Comparison of ENCODE assay signal across 1 cellular context in the genomic region with DNA sequence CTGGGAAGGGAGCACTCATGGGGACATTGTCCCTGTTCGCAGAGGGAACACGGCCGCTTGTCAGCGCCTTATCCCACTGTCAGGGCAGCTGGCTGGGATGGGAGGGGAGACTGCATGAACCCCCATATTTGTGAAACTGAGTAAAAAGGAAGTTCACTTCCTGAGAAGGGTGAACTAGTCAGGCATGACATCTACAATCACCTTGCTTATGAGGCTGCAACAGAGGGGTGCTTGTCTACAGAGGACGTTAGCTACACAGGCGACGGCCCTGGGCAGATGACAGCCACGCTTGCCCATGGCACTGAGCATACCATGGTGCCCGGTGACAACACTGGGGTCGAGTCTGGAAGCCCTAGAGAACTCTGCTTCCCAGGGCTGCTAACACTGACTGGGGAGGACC.
A peak's percentile ranks its signal among the peaks of the same experiment; 100 is the strongest.
TF ChIP-seq lines count a peak whose summit lies in the region.

No MANE protein-coding gene starts in this region.

TF ChIP-seq in GM12878, 131 proteins besides CTCF, POLR2A, EP300 and RAD21 (continued from another document):
- TF ChIP-seq RCOR1 (conservative IDR thresholded peaks at IDR 0.05; ENCODE audit: low read depth, low read length) (no peak), SMAD1 (IDR thresholded peaks at IDR 0.05; ENCODE audit: low read depth, partially characterized antibody) (no peak), POLR2AphosphoS2 (IDR thresholded peaks at IDR 0.05; ENCODE audit: low read depth, low read length) (no peak), MEF2A (IDR thresholded peaks at IDR 0.05; ENCODE audit: insufficient read depth, low read depth, low read length) (no peak), ZNF622 (IDR thresholded peaks at IDR 0.05) (no peak), ETV6 (conservative IDR thresholded peaks at IDR 0.05 in 1 of 2, IDR thresholded peaks at IDR 0.05 in 1 of 2; ENCODE audit: borderline replicate concordance in 1 of 2, low read depth in 1 of 2) (peak in 1 of 2 experiments; percentile 39; a peak in 1 of 4 replicates), ASH2L (IDR thresholded peaks at IDR 0.05; ENCODE audit: borderline replicate concordance, low read depth) (no peak), DPF2 (IDR thresholded peaks at IDR 0.05) (no peak), PAX5 (IDR thresholded peaks at IDR 0.05; ENCODE audit: borderline replicate concordance, low read depth, low read length) (peak; percentile 75)
- TF ChIP-seq, protein P1, sequence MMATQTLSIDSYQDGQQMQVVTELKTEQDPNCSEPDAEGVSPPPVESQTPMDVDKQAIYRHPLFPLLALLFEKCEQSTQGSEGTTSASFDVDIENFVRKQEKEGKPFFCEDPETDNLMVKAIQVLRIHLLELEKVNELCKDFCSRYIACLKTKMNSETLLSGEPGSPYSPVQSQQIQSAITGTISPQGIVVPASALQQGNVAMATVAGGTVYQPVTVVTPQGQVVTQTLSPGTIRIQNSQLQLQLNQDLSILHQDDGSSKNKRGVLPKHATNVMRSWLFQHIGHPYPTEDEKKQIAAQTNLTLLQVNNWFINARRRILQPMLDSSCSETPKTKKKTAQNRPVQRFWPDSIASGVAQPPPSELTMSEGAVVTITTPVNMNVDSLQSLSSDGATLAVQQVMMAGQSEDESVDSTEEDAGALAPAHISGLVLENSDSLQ (IDR thresholded peaks at IDR 0.05), result no peak
